ENCODE assay signal across 10 cellular contexts in the genomic region with DNA sequence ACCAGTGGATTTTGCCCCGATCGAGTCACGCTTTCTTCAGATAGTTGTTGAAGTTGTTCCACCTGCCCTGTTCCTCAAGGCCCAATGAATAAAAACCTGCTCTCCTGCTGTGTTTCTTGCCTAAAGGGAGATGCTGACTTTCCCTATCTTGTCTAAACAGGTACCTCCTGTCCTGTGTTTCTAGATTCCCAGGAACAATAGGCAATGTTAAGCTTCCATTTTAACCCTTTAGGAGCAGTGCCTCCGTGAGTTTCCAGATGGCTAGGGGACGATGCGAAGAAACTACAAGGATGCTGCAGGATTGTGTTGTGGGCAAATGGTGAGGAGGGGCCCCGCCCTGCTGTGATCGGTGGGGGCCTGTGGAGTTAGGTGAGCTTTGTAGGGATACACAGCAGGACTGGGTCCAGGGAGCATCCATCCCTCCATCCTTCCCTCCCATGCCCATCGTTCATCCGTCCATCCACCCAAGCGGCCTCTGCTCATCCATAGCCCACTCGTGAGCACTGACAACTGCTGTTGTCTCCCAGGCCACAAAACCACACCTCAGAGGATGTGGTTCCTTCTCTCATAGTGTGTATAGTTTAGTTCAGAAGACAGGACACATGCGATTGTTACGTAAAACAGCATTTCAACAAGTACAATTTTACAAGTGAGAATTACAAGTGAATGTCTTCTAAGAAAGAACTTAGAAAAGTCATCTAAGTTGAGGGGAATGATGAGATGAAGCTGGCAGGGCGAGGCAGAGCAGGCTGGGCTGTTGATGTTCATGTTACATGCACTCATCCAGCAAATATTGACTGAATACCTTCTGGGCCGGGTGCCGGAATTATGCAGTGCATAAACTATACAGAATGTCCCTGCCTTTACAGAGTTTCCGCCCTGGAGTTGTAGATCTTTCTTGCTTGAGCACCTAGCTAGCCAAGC. TPM values are rescaled to one million over a fixed set of nuclear protein-coding genes. Genes with fewer than 3 reads are reported as not detected.
DNase-seq lines count a peak whose midpoint lies in the region; ATAC-seq, FAIRE-seq and TF ChIP-seq lines count a peak whose summit lies in the region.
"Had no signal": no experiment of that assay in that cellular context is flagged by ENCODE, and none has a peak within 500 bp of the region (broad histone marks: within the 10 kb centered on the region; RNA-seq: fewer than 3 reads in every experiment).

No MANE protein-coding gene starts in this region.

- ATAC-seq in WTC11 (no peak; the same call in 1 of the 2 replicates), GM19397 (IDR thresholded peaks at IDR 0.05; ENCODE audit: unreplicated experiment) (no peak), GM19035 (IDR thresholded peaks at IDR 0.05; ENCODE audit: unreplicated experiment) (no peak)

- H3K27me3 Mint-ChIP-seq in WTC11 (ENCODE audit: low read depth) = peaks cover 21% of the 10 kb centered on the region
- H3K27me3 Mint-ChIP-seq in dendritic cell treated with granulocyte-macrophage colony-stimulating factor and Interleukin-4, amounts not matched to agents 40 ng/mL and 50 ng/mL, for 4 days = no peaks in the 10 kb centered on the region

- no peak for TF ChIP-seq CTCF in WTC11 (IDR thresholded peaks at IDR 0.05)
- no peak for TF ChIP-seq CTCF in GM10248 (IDR thresholded peaks at IDR 0.05; ENCODE audit: control extremely low read depth, extremely low read depth, low read depth, missing control alignments)

- CTCF ChIA-PET in WTC11 (lab: Charles Lee) (interaction anchor here (1.6 to 1.7 kb wide), 3 partner anchors 102 to 140 kb away, joined by 4 to 7 read pairs (median 4); no protein-coding TSS in a partner anchor), GM10248 (lab: Yijun Ruan, JAX) (interaction anchor here (0.8 to 1.8 kb wide), 5 partner anchors 8 to 104 kb away, joined by 3 to 4 read pairs (median 3); no protein-coding TSS in a partner anchor)

- DNase-seq in HTR-8/SVneo (ENCODE audit: insufficient read length, low spot score) (no peak), WTC11 (ENCODE audit: low spot score) (no peak), GM10248 (ENCODE audit: extremely low spot score) (no peak), substantia nigra (lab: John Stamatoyannopoulos, UW) (no peak)
- peak; percentile 19 to 29 for DNase-seq in stimulated activated CD8-positive, alpha-beta memory T cell treated with anti-CD3 and anti-CD28 coated beads, Interleukin-2, amount 100 ng/mL, for 1 hour (ENCODE audit: low read depth in 2 of 2)
- DNase-seq: tibial artery had no signal

- H3K36me3 Mint-ChIP-seq in WTC11 = no peaks in the 10 kb centered on the region
- H3K36me3 Mint-ChIP-seq in dendritic cell treated with granulocyte-macrophage colony-stimulating factor and Interleukin-4, amounts not matched to agents 40 ng/mL and 50 ng/mL, for 4 days (ENCODE audit: low read depth) = peaks cover 11% of the 10 kb centered on the region

- peak; percentile 72 for FAIRE-seq in HTR-8/SVneo (lab: Jason Lieb, UNC)
- FAIRE-seq: bronchial epithelial cell had no signal

- H3K27ac ChIP-seq in substantia nigra (ENCODE audit: low read depth, low read length, poor library complexity, severe bottlenecking) = no peak overlapping the region
- H3K27ac ChIP-seq: tibial artery had no signal

- POLR2A ChIA-PET in WTC11 (lab: Charles Lee) = interaction anchor here (0.7 to 0.8 kb wide), 2 partner anchors 102 to 165 kb away, joined by 3 read pairs; no protein-coding TSS in a partner anchor
- POLR2A ChIA-PET in GM10248 (lab: Yijun Ruan, JAX) = no interaction called here

- intact Hi-C loops in dendritic cell treated with granulocyte-macrophage colony-stimulating factor and Interleukin-4, amounts not matched to agents 40 ng/mL and 50 ng/mL, for 4 days (cut with micrococcal nuclease) = no loop called here

- H3K9me3 Mint-ChIP-seq in WTC11 = peaks cover 11% of the 10 kb centered on the region
- H3K9me3 Mint-ChIP-seq in dendritic cell treated with granulocyte-macrophage colony-stimulating factor and Interleukin-4, amounts not matched to agents 40 ng/mL and 50 ng/mL, for 4 days = no peaks in the 10 kb centered on the region

- H3K4me3 Mint-ChIP-seq in WTC11 = no peak overlapping the region
- H3K4me3 Mint-ChIP-seq in dendritic cell treated with granulocyte-macrophage colony-stimulating factor and Interleukin-4, amounts not matched to agents 40 ng/mL and 50 ng/mL, for 4 days = no peak overlapping the region

- H3K27ac Mint-ChIP-seq in WTC11 = peak overlapping the region; percentile 20; the same call in 1 of the 2 replicates
- peak overlapping the region; percentile 76 for H3K27ac Mint-ChIP-seq in dendritic cell treated with granulocyte-macrophage colony-stimulating factor and Interleukin-4, amounts not matched to agents 40 ng/mL and 50 ng/mL, for 4 days

- H3K4me1 Mint-ChIP-seq in WTC11 = peaks cover 46% of the 10 kb centered on the region
- H3K4me1 Mint-ChIP-seq in dendritic cell treated with granulocyte-macrophage colony-stimulating factor and Interleukin-4, amounts not matched to agents 40 ng/mL and 50 ng/mL, for 4 days (ENCODE audit: low read depth) = peaks cover 42% of the 10 kb centered on the region

TF ChIP-seq in WTC11, 78 proteins besides CTCF, POLR2A, EP300 and RAD21:
- TF ChIP-seq SMAD4 (CRISPR knock-in tag; IDR thresholded peaks at IDR 0.05) (no peak), ZNF121 (CRISPR knock-in tag; IDR thresholded peaks at IDR 0.05) (0 out of 2 replicates have a peak, but pooled peaks have one; percentile 7)
TF ChIP-seq in WTC11: peak in this region for 1.

RNA-seq across cellular contexts. Expression of a gene that starts 5.2 kb away (rescaled TPM):
- 6.9 to 7.9 TPM (median 7.5 TPM) in 3 replicates for total RNA-seq in WTC11 (2021)

RNA-seq across cellular contexts. Expression of a gene that starts 5.6 kb away (rescaled TPM):
- 0.14 to 0.22 TPM (median 0.16 TPM) in 3 replicates for total RNA-seq in WTC11 (2021)

RNA-seq across cellular contexts. Expression of a gene that starts 48.6 kb away (rescaled TPM):
- total RNA-seq in WTC11 (2021) = 54.6 to 79.0 TPM (median 73.6 TPM) in 3 replicates

Comparison
In these comparisons a context has a peak if more than half of its experiments do, and no peak if none do; other contexts are left out.
1. DNase-seq: peak in stimulated activated CD8-positive, alpha-beta memory T cell treated with anti-CD3 and anti-CD28 coated beads, Interleukin-2, amount 100 ng/mL, for 1 hour (2 of 2); none in HTR-8/SVneo (single experiment), WTC11 (single experiment), GM10248 (single experiment) and substantia nigra (0 of 49).